ENCODE assay signal across 22 cellular contexts in the genomic region with DNA sequence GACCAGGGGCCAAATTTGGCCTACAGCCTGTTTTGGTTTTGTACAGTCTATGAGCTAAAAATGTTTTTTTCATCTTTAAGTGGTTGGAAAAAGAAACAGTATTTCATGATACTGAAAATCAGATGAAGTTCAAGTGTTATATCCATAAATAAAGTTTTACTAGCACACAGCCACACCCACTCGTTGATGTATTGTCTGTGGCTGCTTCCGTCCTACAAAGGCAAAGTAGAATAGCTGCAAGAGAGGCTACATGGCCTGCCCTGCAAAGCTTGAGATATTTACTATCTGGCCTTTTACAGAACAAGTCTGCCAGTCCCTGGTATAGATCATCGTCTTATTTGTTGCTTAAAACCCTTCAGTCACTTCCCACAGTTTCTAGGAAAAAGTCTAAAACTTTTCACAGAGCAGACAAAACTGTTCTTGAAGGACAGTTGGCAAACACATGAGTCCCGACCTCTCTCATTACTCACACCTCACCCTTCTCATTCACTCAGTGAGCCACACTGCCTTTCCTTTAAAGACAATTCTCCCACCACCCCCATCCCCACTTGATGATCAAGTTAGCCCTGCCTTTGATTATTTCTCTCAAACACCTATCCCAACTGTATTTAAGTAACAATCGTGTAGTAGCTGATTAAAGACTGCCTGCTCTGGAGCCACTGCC. TPM values are rescaled to one million over a fixed set of nuclear protein-coding genes. Genes with fewer than 3 reads are reported as not detected.
DNase-seq lines count a peak whose midpoint lies in the region; ATAC-seq and TF ChIP-seq lines count a peak whose summit lies in the region.
"Had no signal": no experiment of that assay in that cellular context is flagged by ENCODE, and none has a peak within 500 bp of the region (broad histone marks: within the 10 kb centered on the region; RNA-seq: fewer than 3 reads in every experiment).

No MANE protein-coding gene starts in this region.

- TF ChIP-seq CTCF in Loucy (conservative IDR thresholded peaks at IDR 0.05; ENCODE audit: low read length) (no peak), coronary artery (IDR thresholded peaks at IDR 0.05) (no peak), progenitor cell of endocrine pancreas (IDR thresholded peaks at IDR 0.05; ENCODE audit: unreplicated experiment) (no peak)

- no peak overlapping the region for H3K9ac ChIP-seq in Loucy (ENCODE audit: low read depth, low read length, poor library complexity, severe bottlenecking)
- H3K9ac ChIP-seq: KMS-11 had no signal

- peaks cover 5% of the 10 kb centered on the region for H3K9me3 Mint-ChIP-seq in progenitor cell of endocrine pancreas (ENCODE audit: low read depth)

- H3K4me3 Mint-ChIP-seq in progenitor cell of endocrine pancreas (ENCODE audit: low read depth): no peak overlapping the region

- peak overlapping the region; percentile 34 for H3K4me2 ChIP-seq in Loucy (ENCODE audit: low read depth, low read length, poor library complexity, severe bottlenecking)
- H3K4me2 ChIP-seq: KMS-11 had no signal

- 28 to 33% methylated on average over 5 of the region's 5 CpGs for WGBS in aorta, 2 donors

- peaks cover 36% of the 10 kb centered on the region for H3K4me1 ChIP-seq in Loucy (ENCODE audit: insufficient read depth, low read length, poor library complexity, severe bottlenecking)
- peaks cover 2 to 14% of the 10 kb centered on the region in 2 donors for H3K4me1 ChIP-seq in aorta (ENCODE audit: control insufficient read depth in 1 of 2, insufficient read depth in 2 of 2, low read length in 2 of 2)
- H3K4me1 ChIP-seq: BE2C, SJCRH30 had no signal

- H3K36me3 ChIP-seq in Loucy (ENCODE audit: insufficient read depth, low read length) (no peaks in the 10 kb centered on the region), aorta (ENCODE audit: control insufficient read depth in 1 of 2, insufficient read depth in 2 of 2, low read length in 1 of 2) (no peaks in the 10 kb centered on the region)
- H3K36me3 ChIP-seq: ovary had no signal

- H3K27me3 Mint-ChIP-seq in progenitor cell of endocrine pancreas: no peaks in the 10 kb centered on the region

- ATAC-seq in aorta (ENCODE audit: low FRiP score): no peak
- ATAC-seq: activated CD4-positive, CD25-positive, alpha-beta regulatory T cell treated with anti-CD3 and anti-CD28 coated beads, Interleukin-2, amount 50 U/mL, for 24 hours; PC-3 had no signal

- H3K9me2 ChIP-seq in Loucy (replicated peaks; ENCODE audit: low read depth, low read length): no peaks in the 10 kb centered on the region

- H3K27me3 ChIP-seq in Loucy (ENCODE audit: insufficient read depth, low read length, poor library complexity, severe bottlenecking) (no peaks in the 10 kb centered on the region), aorta (ENCODE audit: control insufficient read depth in 1 of 2, insufficient read depth in 2 of 2, low read length in 1 of 2) (no peaks in the 10 kb centered on the region)
- H3K27me3 ChIP-seq: BE2C, body of pancreas, ovary, SJCRH30 had no signal

- H3K36me3 Mint-ChIP-seq in progenitor cell of endocrine pancreas (ENCODE audit: insufficient read depth): peaks cover 3% of the 10 kb centered on the region

- no peaks in the 10 kb centered on the region for H3F3A ChIP-seq in Loucy (ENCODE audit: low read depth)

- H4K20me1 ChIP-seq in Loucy (ENCODE audit: insufficient read depth, low read length, poor library complexity, severe bottlenecking): peaks cover 100% of the 10 kb centered on the region

- peaks cover 100% of the 10 kb centered on the region for H3K79me2 ChIP-seq in Loucy (ENCODE audit: insufficient read depth, low read length)

- peak overlapping the region; percentile 41 for H3K27ac Mint-ChIP-seq in progenitor cell of endocrine pancreas

- H3K9me3 ChIP-seq in Loucy (ENCODE audit: insufficient read depth, low read depth, low read length) (no peaks in the 10 kb centered on the region), aorta (ENCODE audit: control insufficient read depth, low read length) (no peaks in the 10 kb centered on the region)
- H3K9me3 ChIP-seq: BE2C, body of pancreas, ovary had no signal

- H3K27ac ChIP-seq in coronary artery (peak overlapping the region in 1 of 2 donors; percentile 73), aorta (ENCODE audit: low read depth in 1 of 2, low read length in 2 of 2) (peak overlapping the region in 1 of 2 donors; percentile 33)
- H3K27ac ChIP-seq: 22Rv1, body of pancreas, KMS-11, ovary, SJCRH30 had no signal

- H3K4me1 Mint-ChIP-seq in progenitor cell of endocrine pancreas (ENCODE audit: low read depth): peaks cover 15% of the 10 kb centered on the region

- intact Hi-C loops in aorta (cut with DNase I): loop anchor here in 1 of 2 donors (10.0 kb wide), 1 partner anchor 45 kb away; no protein-coding TSS in a partner anchor

- no peak overlapping the region for H2AFZ ChIP-seq in Loucy (ENCODE audit: low read length)

- H3K4me3 ChIP-seq in Loucy (ENCODE audit: low read length, poor library complexity, severe bottlenecking): peak overlapping the region; percentile 2
- peak overlapping the region; percentile 9 for H3K4me3 ChIP-seq in coronary artery
- no peak overlapping the region for H3K4me3 ChIP-seq in aorta (ENCODE audit: low read length in 2 of 2)
- H3K4me3 ChIP-seq: body of pancreas, ovary, SJCRH30 had no signal

- peak; percentile 45 for DNase-seq in DMS79 treated with DMSO at 0.1 percent for 48 hours (lab: John Stamatoyannopoulos, UW)
- DNase-seq in DMS79 (lab: John Stamatoyannopoulos, UW): no peak
- DNase-seq in coronary artery (ENCODE audit: low spot score): no peak
- DNase-seq in progenitor cell of endocrine pancreas (ENCODE audit: low spot score, unreplicated experiment): no peak
- no peak for DNase-seq in SK-N-DZ (ENCODE audit: low spot score)
- no peak for DNase-seq in aorta
- DNase-seq in activated CD4-positive, alpha-beta T cell treated with anti-CD3 and anti-CD28 coated beads, Interleukin-2, amount 50 U/mL, for 48 hours: no peak
- DNase-seq: BE2C; body of pancreas; dermis blood vessel endothelial cell; NCI-H1105; NCI-H2171 treated with DMSO at 0.1 percent for 48 hours; NCI-H748 treated with DMSO at 0.1 percent for 48 hours; ovary; PC-3; SJCRH30; stimulated activated CD4-positive, alpha-beta T cell treated with anti-CD3 and anti-CD28 coated beads, Interleukin-2, amount 100 ng/mL, for 48 hours; substantia nigra had no signal

RNA-seq across cellular contexts. Expression of gene RHEB, which starts 9.9 kb away (rescaled TPM):
- total RNA-seq in progenitor cell of endocrine pancreas (71.7 and 78.8 TPM in 2 replicates), aorta (100 to 1,000 TPM in 1 of 2 donors, 10 to 100 TPM in 1; 78.8 to 107 TPM)
- 167 and 203 TPM in 2 replicates for polyA plus RNA-seq in SK-N-DZ (2014; cell fraction: cytosol; rRNA removed)
- 118 and 142 TPM in 2 replicates for polyA plus RNA-seq in SK-N-DZ (2014; cell fraction: nucleus; rRNA removed)
- 100 to 1,000 TPM; 108 to 122 TPM for polyA plus RNA-seq in aorta

Comparison
In these comparisons a context has a peak if more than half of its experiments do, and no peak if none do; other contexts are left out.
1. H3K4me3 ChIP-seq: peak in Loucy (single experiment) and coronary artery (single experiment); none in aorta (0 of 2).